In the genomic region with DNA sequence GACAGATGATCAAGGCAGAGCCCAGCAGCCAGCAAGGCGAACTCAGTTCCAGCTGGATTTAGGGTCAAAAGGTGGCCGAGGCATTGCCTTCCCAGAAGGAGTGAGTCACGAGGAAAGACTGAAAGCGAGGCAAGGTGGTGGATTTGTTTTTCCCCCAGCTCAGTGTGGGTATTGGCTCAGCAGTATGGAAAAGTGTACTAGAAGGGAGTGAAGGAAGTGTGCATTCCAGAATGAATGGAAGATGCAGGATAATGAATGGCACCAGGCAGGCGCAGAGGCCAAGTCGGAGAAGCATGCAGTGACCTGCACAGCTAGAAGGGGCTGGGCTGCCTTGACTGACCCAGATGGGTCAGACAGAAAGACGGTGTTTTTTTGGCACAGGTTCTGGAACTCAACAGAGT, we compare ENCODE assay signal across 13 cellular contexts. TPM values are rescaled to one million over a fixed set of nuclear protein-coding genes. Genes with fewer than 3 reads are reported as not detected.
DNase-seq lines count a peak whose midpoint lies in the region; ATAC-seq, FAIRE-seq and TF ChIP-seq lines count a peak whose summit lies in the region.
"Had no signal": no experiment of that assay in that cellular context is flagged by ENCODE, and none has a peak within 500 bp of the region (broad histone marks: within the 10 kb centered on the region; RNA-seq: fewer than 3 reads in every experiment).

No MANE protein-coding gene starts in this region.

- POLR2A ChIA-PET in GM10248 (lab: Yijun Ruan, JAX) = no interaction called here

- no peak overlapping the region for H3K4me3 ChIP-seq in brain microvascular endothelial cell (ENCODE audit: low read depth, low read length)
- no peak overlapping the region for H3K4me3 ChIP-seq in kidney epithelial cell (ENCODE audit: low read depth, low read length)

- intact Hi-C loops in left cardiac atrium (cut with DNase I) (no loop called here), Right ventricle myocardium inferior (cut with DNase I) (no loop called here), posterior cingulate gyrus (cut with DNase I) (no loop called here)

- H3K27me3 ChIP-seq in brain microvascular endothelial cell (replicated peaks) (no peaks in the 10 kb centered on the region), kidney epithelial cell (ENCODE audit: control insufficient read depth, insufficient read depth, low read length) (no peaks in the 10 kb centered on the region)
- H3K27me3 ChIP-seq: neutrophil had no signal

- in situ Hi-C loops in brain microvascular endothelial cell (cut with HindIII; ENCODE audit: low pct_ligation_motif_present, low sequenced_read_pairs) = no loop called here

- H3K36me3 ChIP-seq in brain microvascular endothelial cell (replicated peaks) = no peaks in the 10 kb centered on the region
- no peaks in the 10 kb centered on the region for H3K36me3 ChIP-seq in kidney epithelial cell (ENCODE audit: control insufficient read depth, insufficient read depth, low read length)
- H3K36me3 ChIP-seq: neutrophil had no signal

- DNase-seq in left cardiac atrium (peak; percentile 69), Right ventricle myocardium inferior (ENCODE audit: missing footprints) (no peak), brain microvascular endothelial cell (peak; percentile 81), kidney epithelial cell (ENCODE audit: low read depth) (peak; percentile 91), urothelium cell line (ENCODE audit: low spot score) (peak; percentile 87), posterior cingulate gyrus (no peak), frontal cortex (ENCODE audit: low spot score in 2 of 2) (no peak), GM10248 (ENCODE audit: extremely low spot score) (no peak)
- DNase-seq: activated gamma-delta T cell, foreskin melanocyte, NCI-H446 had no signal

- CTCF ChIA-PET in GM10248 (lab: Yijun Ruan, JAX) = no interaction called here

- TF ChIP-seq CTCF in brain microvascular endothelial cell (IDR thresholded peaks at IDR 0.05; ENCODE audit: low read depth, low read length, missing control alignments) = no peak
- TF ChIP-seq CTCF in kidney epithelial cell (IDR thresholded peaks at IDR 0.05; ENCODE audit: insufficient read depth, low read length, poor library complexity, severe bottlenecking) = no peak
- no peak for TF ChIP-seq CTCF in GM10248 (IDR thresholded peaks at IDR 0.05; ENCODE audit: control extremely low read depth, extremely low read depth, low read depth, missing control alignments)

- ATAC-seq in left cardiac atrium (peak; percentile 30 to 92), Right ventricle myocardium inferior (no peak)

- FAIRE-seq in urothelium cell line (lab: Jason Lieb, UNC) (peak; percentile 95), frontal cortex (lab: Jason Lieb, UNC) (no peak)
- FAIRE-seq: GM12891 had no signal

- peak overlapping the region; percentile 80 for H3K27ac ChIP-seq in brain microvascular endothelial cell
- H3K27ac ChIP-seq: neutrophil had no signal

RNA-seq across cellular contexts. Expression of a gene that starts 46.3 kb away (rescaled TPM):
- 10 to 100 TPM; 42.1 to 50.0 TPM for total RNA-seq in left cardiac atrium
- 38.5 TPM for total RNA-seq in Right ventricle myocardium inferior
- 71.3 and 75.0 TPM in 2 replicates for total RNA-seq in kidney epithelial cell
- total RNA-seq in frontal cortex = 118 TPM

Comparison
In these comparisons a context has a peak if more than half of its experiments do, and no peak if none do; other contexts are left out.
1. DNase-seq: peak in left cardiac atrium (single experiment), brain microvascular endothelial cell (single experiment), kidney epithelial cell (single experiment) and urothelium cell line (single experiment); none in Right ventricle myocardium inferior (single experiment), posterior cingulate gyrus (0 of 10), frontal cortex (0 of 2) and GM10248 (single experiment).